ENCODE assay signal across 10 cellular contexts in genomic region chr11:10108901-10109665, GRCh38.
DNase-seq lines count a peak whose midpoint lies in the region; ATAC-seq, FAIRE-seq and TF ChIP-seq lines count a peak whose summit lies in the region.
"Had no signal": no experiment of that assay in that cellular context is flagged by ENCODE, and none has a peak within 500 bp of the region (broad histone marks: within the 10 kb centered on the region; RNA-seq: fewer than 3 reads in every experiment).

No MANE protein-coding gene starts in this region.

- peak overlapping the region; percentile 99 for H3K27ac ChIP-seq in SK-N-MC
- H3K27ac ChIP-seq in right cardiac atrium (ENCODE audit: low read length) = no peak overlapping the region
- H3K27ac ChIP-seq in thoracic aorta = no peak overlapping the region
- no peak overlapping the region for H3K27ac ChIP-seq in CD4-positive, alpha-beta memory T cell (ENCODE audit: low read depth, low read length)

- ATAC-seq in right cardiac atrium (peak; percentile 56 to 72), thoracic aorta (ENCODE audit: insufficient number of reproducible peaks, low FRiP score, low read depth) (no peak), GM18498 (IDR thresholded peaks at IDR 0.05; ENCODE audit: unreplicated experiment) (no peak)
- ATAC-seq: mucosa of descending colon had no signal

- peak overlapping the region; percentile 65 for H3K9ac ChIP-seq in SK-N-MC (ENCODE audit: insufficient read length)

- POLR2A ChIA-PET in CD4-positive, alpha-beta memory T cell (lab: Charles Lee; ENCODE audit: partially characterized antibody) = no interaction called here

- no peak for TF ChIP-seq CTCF in thoracic aorta (IDR thresholded peaks at IDR 0.05)

- peaks cover 0 to 7% of the 10 kb centered on the region in 2 donors for H3K36me3 Mint-ChIP-seq in CD4-positive, alpha-beta memory T cell

- no peaks in the 10 kb centered on the region for H3K4me1 Mint-ChIP-seq in CD4-positive, alpha-beta memory T cell

- peaks cover 0 to 4% (median 1%) of the 10 kb centered on the region in 8 donors for H3K9me3 Mint-ChIP-seq in CD4-positive, alpha-beta memory T cell

- H3K27me3 ChIP-seq in right cardiac atrium (ENCODE audit: control insufficient read depth, insufficient read depth) (no peaks in the 10 kb centered on the region), thoracic aorta (replicated peaks; ENCODE audit: insufficient read depth) (no peaks in the 10 kb centered on the region)
- no peaks in the 10 kb centered on the region for H3K27me3 ChIP-seq in CD4-positive, alpha-beta memory T cell (ENCODE audit: insufficient read depth, low read length)

- no peak overlapping the region for H3K27ac Mint-ChIP-seq in CD4-positive, alpha-beta memory T cell

- H3K36me3 ChIP-seq in SK-N-MC (ENCODE audit: insufficient read depth, low read length) (0 out of 2 replicates have a peak, but pooled peaks cover 6% of the 10 kb centered on the region), thoracic aorta (no peaks in the 10 kb centered on the region)
- H3K36me3 ChIP-seq in CD4-positive, alpha-beta memory T cell (ENCODE audit: insufficient read depth, low read length) = no peaks in the 10 kb centered on the region

- CTCF ChIA-PET in CD4-positive, alpha-beta memory T cell (lab: Charles Lee; ENCODE audit: partially characterized antibody) = no interaction called here

- H3K9me3 ChIP-seq in SK-N-MC (ENCODE audit: low read depth, low read length) (no peaks in the 10 kb centered on the region), right cardiac atrium (ENCODE audit: control insufficient read depth, low read length) (no peaks in the 10 kb centered on the region), thoracic aorta (no peaks in the 10 kb centered on the region)
- H3K9me3 ChIP-seq in CD4-positive, alpha-beta memory T cell (ENCODE audit: control insufficient read depth in 1 of 2, low read length in 2 of 2) = no peaks in the 10 kb centered on the region
- H3K9me3 ChIP-seq: mucosa of descending colon had no signal

- H3K4me3 ChIP-seq in SK-N-MC = peak overlapping the region; percentile 75
- no peak overlapping the region for H3K4me3 ChIP-seq in right cardiac atrium (ENCODE audit: low read length)
- H3K4me3 ChIP-seq in thoracic aorta = peak overlapping the region; percentile 5
- no peak overlapping the region for H3K4me3 ChIP-seq in CD4-positive, alpha-beta memory T cell (ENCODE audit: low read length in 2 of 2)
- H3K4me3 ChIP-seq: mucosa of descending colon had no signal

- H3K27me3 Mint-ChIP-seq in CD4-positive, alpha-beta memory T cell = no peaks in the 10 kb centered on the region

- H3K4me3 Mint-ChIP-seq in CD4-positive, alpha-beta memory T cell = no peak overlapping the region

- no peaks in the 10 kb centered on the region for H3K4me1 ChIP-seq in right cardiac atrium (ENCODE audit: control insufficient read depth, insufficient read depth, low read length)
- peaks cover 26 to 45% of the 10 kb centered on the region in 2 donors for H3K4me1 ChIP-seq in thoracic aorta (ENCODE audit: control insufficient read depth in 1 of 2, low read depth in 2 of 2)
- no peaks in the 10 kb centered on the region for H3K4me1 ChIP-seq in CD4-positive, alpha-beta memory T cell (ENCODE audit: insufficient read depth, low read length)

- intact Hi-C loops in right cardiac atrium (cut with DNase I) = no loop called here
- intact Hi-C loops in CD4-positive, alpha-beta memory T cell (cut with micrococcal nuclease) = no loop called here

- no peak for FAIRE-seq in HTR-8/SVneo (lab: Jason Lieb, UNC)

- WGBS in right cardiac atrium = 33% methylated on average over 2 of the region's 2 CpGs

- peak; percentile 15 for DNase-seq in HTR-8/SVneo (ENCODE audit: insufficient read length, low spot score)
- DNase-seq in SK-N-MC (ENCODE audit: low read depth, low spot score) = peak; percentile 98
- DNase-seq in right cardiac atrium = no peak
- no peak for DNase-seq in thoracic aorta (ENCODE audit: low spot score)
- DNase-seq in SKM-1 treated with dmso at 0.1 percent for 144 hours (lab: John Stamatoyannopoulos, UW; ENCODE audit: unreplicated experiment) = no peak
- DNase-seq in CD4-positive, alpha-beta memory T cell = no peak
- DNase-seq: anterior cingulate cortex; stimulated activated naive CD4-positive, alpha-beta T cell had no signal

Comparison
In these comparisons a context has a peak if more than half of its experiments do, and no peak if none do; other contexts are left out.
1. DNase-seq: peak in HTR-8/SVneo (single experiment) and SK-N-MC (single experiment); none in right cardiac atrium (0 of 3), thoracic aorta (single experiment), SKM-1 treated with dmso at 0.1 percent for 144 hours (single experiment) and CD4-positive, alpha-beta memory T cell (0 of 5).
2. H3K4me3 ChIP-seq: peak in SK-N-MC (single experiment) and thoracic aorta (single experiment); none in right cardiac atrium (single experiment) and CD4-positive, alpha-beta memory T cell (0 of 2).
3. ATAC-seq: peak in right cardiac atrium (2 of 2); none in thoracic aorta (single experiment) and GM18498 (single experiment).